Comparison of ENCODE assay signal across 8 cellular contexts in the genomic region with DNA sequence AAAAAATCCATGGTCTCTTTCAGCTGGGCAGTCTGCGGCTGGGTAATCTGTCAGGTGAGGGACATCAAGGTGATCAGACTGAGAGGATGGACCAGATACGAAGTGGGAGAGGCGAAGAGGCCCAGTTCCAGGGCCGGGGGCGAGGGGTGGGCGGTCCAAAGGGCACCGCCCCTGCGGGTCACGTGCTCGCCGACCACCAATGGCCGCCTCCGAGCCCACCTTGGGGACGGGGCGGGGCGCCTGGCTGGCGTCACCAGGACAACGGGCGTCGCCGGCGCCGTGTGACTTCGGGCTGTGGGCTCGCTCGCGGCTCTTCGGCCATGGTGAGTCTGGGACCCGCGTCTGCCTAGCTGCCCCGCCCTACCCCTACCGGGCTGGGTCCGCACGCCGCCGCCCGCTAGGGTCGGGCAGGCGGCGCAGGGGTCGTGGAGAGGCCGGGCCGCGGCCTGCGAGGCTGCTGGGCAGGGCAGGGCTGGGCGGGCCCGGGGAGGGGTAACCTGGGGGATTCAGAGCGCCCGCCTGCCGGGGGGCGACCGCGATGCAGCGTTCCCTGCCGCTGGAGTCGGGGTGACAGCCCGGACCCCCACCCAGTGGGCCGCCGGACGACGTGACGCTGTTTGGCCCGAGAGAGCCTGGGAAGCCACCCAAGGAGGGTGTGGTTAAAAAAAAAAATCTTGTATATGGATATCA. TPM values are rescaled to one million over a fixed set of nuclear protein-coding genes. Genes with fewer than 3 reads are reported as not detected.
A peak's percentile ranks its signal among the peaks of the same experiment; 100 is the strongest.
DNase-seq lines count a peak whose midpoint lies in the region; ATAC-seq and TF ChIP-seq lines count a peak whose summit lies in the region.

A gene with protein sequence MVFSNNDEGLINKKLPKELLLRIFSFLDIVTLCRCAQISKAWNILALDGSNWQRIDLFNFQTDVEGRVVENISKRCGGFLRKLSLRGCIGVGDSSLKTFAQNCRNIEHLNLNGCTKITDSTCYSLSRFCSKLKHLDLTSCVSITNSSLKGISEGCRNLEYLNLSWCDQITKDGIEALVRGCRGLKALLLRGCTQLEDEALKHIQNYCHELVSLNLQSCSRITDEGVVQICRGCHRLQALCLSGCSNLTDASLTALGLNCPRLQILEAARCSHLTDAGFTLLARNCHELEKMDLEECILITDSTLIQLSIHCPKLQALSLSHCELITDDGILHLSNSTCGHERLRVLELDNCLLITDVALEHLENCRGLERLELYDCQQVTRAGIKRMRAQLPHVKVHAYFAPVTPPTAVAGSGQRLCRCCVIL (plus strand): TSS at position 250 of the 690 bp plus-strand sequence. CDS start 71 bp downstream, at position 321.

- no peaks in the 10 kb centered on the region for H3K9me1 ChIP-seq in IMR-90 (ENCODE audit: insufficient read depth, low read length)

- no peak for TF ChIP-seq POLR2A in IMR-90 (IDR thresholded peaks at IDR 0.05; ENCODE audit: low read depth, low read length)

- peak within 1 kb of the TSS; percentile 84 for H3K14ac ChIP-seq in IMR-90 (replicated peaks; ENCODE audit: low read depth, low read length)

- peaks cover 0 to 10% (median 5%) of the 10 kb centered on the region in 4 donors for H3K4me1 Mint-ChIP-seq in CD4-positive, CD25-positive, alpha-beta regulatory T cell

- H3K27me3 Mint-ChIP-seq in CD4-positive, CD25-positive, alpha-beta regulatory T cell: peaks cover 50% of the 10 kb centered on the region

- dilution Hi-C loops in IMR-90 (cut with HindIII; ENCODE audit: low sequenced_read_pairs, unreplicated experiment): no loop called here

- peak within 1 kb of the TSS in 3 of 4 donors; percentile 39 to 71 (median 42) for H3K4me3 Mint-ChIP-seq in CD4-positive, CD25-positive, alpha-beta regulatory T cell

- H3K27ac ChIP-seq in CD4-positive, CD25-positive, alpha-beta regulatory T cell (ENCODE audit: insufficient read depth, low read length, poor library complexity, severe bottlenecking): no peak within 1 kb of the TSS
- H3K27ac ChIP-seq in IMR-90 (ENCODE audit: insufficient read depth, low read length) (peak within 1 kb of the TSS; percentile 2; the same call in 1 of the 2 replicates), SJCRH30 (peak within 1 kb of the TSS; percentile 25; the same call in 1 of the 2 replicates), colonic mucosa (no peak within 1 kb of the TSS)

- POLR2A ChIA-PET in IMR-90 (lab: Charles Lee; ENCODE audit: unreplicated experiment): no interaction called here

- DNase-seq in CD4-positive, CD25-positive, alpha-beta regulatory T cell: peak in 1 of 3 donors; percentile 1
- peak; percentile 49 for DNase-seq in IMR-90
- peak; percentile 81 for DNase-seq in SJCRH30
- DNase-seq in colonic mucosa: peak; percentile 22
- DNase-seq in kidney tubule cell (ENCODE audit: low spot score): peak; percentile 86
- peak; percentile 30 for DNase-seq in stimulated activated CD4-positive, alpha-beta T cell treated with anti-CD3 and anti-CD28 coated beads, Interleukin-1b, Interleukin-23, amount 100 ng/mL, for 48 hours
- DNase-seq in AML-193 (lab: John Stamatoyannopoulos, UW): no peak

- H3K4me1 ChIP-seq in CD4-positive, CD25-positive, alpha-beta regulatory T cell (ENCODE audit: control insufficient read depth, insufficient read depth, low read length, poor library complexity, severe bottlenecking): peaks cover 9% of the 10 kb centered on the region
- H3K4me1 ChIP-seq in IMR-90 (ENCODE audit: control insufficient read depth, insufficient read depth, low read length) (peaks cover 2% of the 10 kb centered on the region; the same call in 1 of the 2 replicates), SJCRH30 (0 out of 2 replicates have a peak, but pooled peaks cover 2% of the 10 kb centered on the region), colonic mucosa (no peaks in the 10 kb centered on the region)

- peaks cover 11% of the 10 kb centered on the region for H3K27me3 ChIP-seq in CD4-positive, CD25-positive, alpha-beta regulatory T cell (ENCODE audit: control insufficient read depth, insufficient read depth, low read length)
- H3K27me3 ChIP-seq in IMR-90 (ENCODE audit: control insufficient read depth, insufficient read depth, low read length): no peaks in the 10 kb centered on the region
- H3K27me3 ChIP-seq in SJCRH30: no peaks in the 10 kb centered on the region
- peaks cover 3% of the 10 kb centered on the region for H3K27me3 ChIP-seq in colonic mucosa

- peak within 1 kb of the TSS; percentile 20 for H2BK5ac ChIP-seq in IMR-90 (ENCODE audit: low read depth, low read length, poor library complexity, severe bottlenecking)

- BruUV-seq in IMR-90 (replicated peaks; lab: Mats Ljungman, UMichigan): no TSS peak

- ATAC-seq in CD4-positive, CD25-positive, alpha-beta regulatory T cell (ENCODE audit: low read depth in 2 of 2): peak in 1 of 2 donors; percentile 25
- ATAC-seq in GM19035 (IDR thresholded peaks at IDR 0.05; ENCODE audit: unreplicated experiment): peak; percentile 89
- ATAC-seq in IMR-90 (ENCODE audit: low read depth): peak; percentile 97

- H2AFZ ChIP-seq in IMR-90 (replicated peaks; ENCODE audit: low read length, poor library complexity): peak within 1 kb of the TSS; percentile 99

- peak within 1 kb of the TSS; percentile 79 for H3K4ac ChIP-seq in IMR-90 (ENCODE audit: low read depth, low read length)

- H3K36me3 Mint-ChIP-seq in CD4-positive, CD25-positive, alpha-beta regulatory T cell: no peaks in the 10 kb centered on the region

- peak within 1 kb of the TSS; percentile 47 to 94 for H4K8ac ChIP-seq in IMR-90 (ENCODE audit: low read depth in 2 of 2, low read length in 2 of 2)

- H4K91ac ChIP-seq in IMR-90 (ENCODE audit: insufficient read depth, low read depth, low read length): no peak within 1 kb of the TSS

- no peaks in the 10 kb centered on the region for H3K36me3 ChIP-seq in CD4-positive, CD25-positive, alpha-beta regulatory T cell (ENCODE audit: control insufficient read depth, insufficient read depth, low read length)
- H3K36me3 ChIP-seq in IMR-90 (ENCODE audit: control insufficient read depth, insufficient read depth, low read length): no peaks in the 10 kb centered on the region
- no peaks in the 10 kb centered on the region for H3K36me3 ChIP-seq in SJCRH30
- no peaks in the 10 kb centered on the region for H3K36me3 ChIP-seq in colonic mucosa

- H3K9ac ChIP-seq in IMR-90 (ENCODE audit: low read depth, low read length) (peak within 1 kb of the TSS; percentile 63), colonic mucosa (ENCODE audit: low read depth in 2 of 2, low read length in 2 of 2) (peak within 1 kb of the TSS in 1 of 2 donors; percentile 47)

- no peak within 1 kb of the TSS for H3K27ac Mint-ChIP-seq in CD4-positive, CD25-positive, alpha-beta regulatory T cell

- H3K23ac ChIP-seq in IMR-90 (ENCODE audit: low read depth, low read length): peak within 1 kb of the TSS; percentile 67; the same call in 1 of the 2 replicates

- no peak within 1 kb of the TSS; the same call in 1 of the 2 replicates for H2BK120ac ChIP-seq in IMR-90 (ENCODE audit: low read depth, low read length)

- no peak within 1 kb of the TSS for H2BK20ac ChIP-seq in IMR-90 (ENCODE audit: low read depth, low read length)

- no peak within 1 kb of the TSS for H2AK5ac ChIP-seq in IMR-90 (ENCODE audit: low read depth, low read length)

- H3K18ac ChIP-seq in IMR-90 (ENCODE audit: low read depth, low read length): peak within 1 kb of the TSS; percentile 26; the same call in 1 of the 2 replicates

- peak within 1 kb of the TSS; percentile 64; the same call in 1 of the 2 replicates for H4K5ac ChIP-seq in IMR-90 (ENCODE audit: low read depth, low read length)

- peak within 1 kb of the TSS; percentile 88 for H2AK9ac ChIP-seq in IMR-90 (replicated peaks; ENCODE audit: low read depth, low read length, poor library complexity)

- H3K4me3 ChIP-seq in CD4-positive, CD25-positive, alpha-beta regulatory T cell (ENCODE audit: low read depth, low read length): no peak within 1 kb of the TSS
- H3K4me3 ChIP-seq in IMR-90 (ENCODE audit: insufficient read depth, low read depth, low read length) (peak within 1 kb of the TSS; percentile 74), SJCRH30 (peak within 1 kb of the TSS; percentile 90), colonic mucosa (peak within 1 kb of the TSS; percentile 57)

- H4K20me1 ChIP-seq in IMR-90 (ENCODE audit: insufficient read depth, low read length): no peaks in the 10 kb centered on the region

- no peaks in the 10 kb centered on the region for H3K9me3 ChIP-seq in CD4-positive, CD25-positive, alpha-beta regulatory T cell (ENCODE audit: control insufficient read depth in 2 of 2, low read length in 2 of 2)
- H3K9me3 ChIP-seq in IMR-90 (ENCODE audit: control insufficient read depth, insufficient read depth, low read length) (no peaks in the 10 kb centered on the region), SJCRH30 (replicated peaks) (no peaks in the 10 kb centered on the region), colonic mucosa (no peaks in the 10 kb centered on the region)

- TF ChIP-seq RAD21 in IMR-90 (IDR thresholded peaks at IDR 0.05; ENCODE audit: low read length): no peak

- peak within 1 kb of the TSS; percentile 0; the same call in 1 of the 2 replicates for H3K56ac ChIP-seq in IMR-90 (ENCODE audit: extremely low read depth, insufficient read depth, low read length)

- intact Hi-C loops in IMR-90 (cut with micrococcal nuclease): loop anchor here (5.0 kb wide), 1 partner anchor 85 kb away; no protein-coding TSS in a partner anchor
- intact Hi-C loops in colonic mucosa (cut with DNase I): no loop called here

- CTCF ChIA-PET in IMR-90 (lab: Yijun Ruan, JAX): no interaction called here

- peak within 1 kb of the TSS; percentile 99 for H3K4me2 ChIP-seq in IMR-90 (ENCODE audit: low read depth, low read length)

- TF ChIP-seq CTCF in IMR-90 (conservative IDR thresholded peaks at IDR 0.05; ENCODE audit: low read depth, low read length) (no peak), colonic mucosa (IDR thresholded peaks at IDR 0.05) (no peak)

- WGBS in IMR-90 (ENCODE audit: extremely low coverage in 2 of 2, insufficient read length in 1 of 2), 2 experiments: 2% methylated on average over 7 of the region's 63 CpGs; no CpG with 5 or more reads in 1 of the 2 experiments

- H3K79me1 ChIP-seq in IMR-90 (ENCODE audit: low read depth in 1 of 2, low read length in 2 of 2): peaks cover 6 to 7% of the 10 kb centered on the region in 2 experiments; a peak in 3 of 4 replicates

- H2BK15ac ChIP-seq in IMR-90 (ENCODE audit: low read depth, low read length): no peak within 1 kb of the TSS

- in situ Hi-C loops in IMR-90 (cut with MboI; ENCODE audit: low sequenced_read_pairs): no loop called here

- H3K9me3 Mint-ChIP-seq in CD4-positive, CD25-positive, alpha-beta regulatory T cell: peaks cover 0 to 5% (median 2%) of the 10 kb centered on the region in 7 donors

RNA-seq across cellular contexts. Expression of the gene that starts here (rescaled TPM):
- total RNA-seq in CD4-positive, CD25-positive, alpha-beta regulatory T cell: not detected
- under 1 TPM in 1 of 4 donors, not detected in 3; 0.05 TPM for polyA plus RNA-seq in CD4-positive, CD25-positive, alpha-beta regulatory T cell
- total RNA-seq in IMR-90 (2012; rRNA removed) (15.6 and 21.0 TPM in 2 replicates), colonic mucosa (1 to 10 TPM in 1 of 2 donors, under 1 TPM in 1; 0.69 to 1.1 TPM)
- 14.4 and 15.8 TPM in 2 replicates for polyA plus RNA-seq in IMR-90 (2012; rRNA removed)
- 12.7 and 16.1 TPM in 2 replicates for polyA plus RNA-seq in IMR-90 (2012; cell fraction: cytosol; rRNA removed)
- 28.4 and 30.7 TPM in 2 replicates for polyA plus RNA-seq in IMR-90 (2012; cell fraction: nucleus; rRNA removed; ENCODE audit: low replicate concordance)
- 4.0 and 4.8 TPM in 2 replicates for total RNA-seq in SJCRH30 (2014; rRNA removed; shearing (Covaris generic))

Comparison
In these comparisons a context has a peak if more than half of its experiments do, and no peak if none do; other contexts are left out.
1. RNA of the gene that starts here (polyA plus RNA-seq): 12.7 to 30.7 TPM in IMR-90; 0.05 TPM in CD4-positive, CD25-positive, alpha-beta regulatory T cell; every median in the first group is over 10 times any median in the second.
2. DNase-seq: peak in IMR-90 (single experiment), SJCRH30 (2 of 2), colonic mucosa (single experiment), kidney tubule cell (single experiment) and stimulated activated CD4-positive, alpha-beta T cell treated with anti-CD3 and anti-CD28 coated beads, Interleukin-1b, Interleukin-23, amount 100 ng/mL, for 48 hours (single experiment); none in AML-193 (0 of 2).
3. H3K27ac ChIP-seq: peak in IMR-90 (single experiment) and SJCRH30 (single experiment); none in CD4-positive, CD25-positive, alpha-beta regulatory T cell (single experiment) and colonic mucosa (single experiment).